1 cellular context compared by ENCODE assay signal in the genomic region with DNA sequence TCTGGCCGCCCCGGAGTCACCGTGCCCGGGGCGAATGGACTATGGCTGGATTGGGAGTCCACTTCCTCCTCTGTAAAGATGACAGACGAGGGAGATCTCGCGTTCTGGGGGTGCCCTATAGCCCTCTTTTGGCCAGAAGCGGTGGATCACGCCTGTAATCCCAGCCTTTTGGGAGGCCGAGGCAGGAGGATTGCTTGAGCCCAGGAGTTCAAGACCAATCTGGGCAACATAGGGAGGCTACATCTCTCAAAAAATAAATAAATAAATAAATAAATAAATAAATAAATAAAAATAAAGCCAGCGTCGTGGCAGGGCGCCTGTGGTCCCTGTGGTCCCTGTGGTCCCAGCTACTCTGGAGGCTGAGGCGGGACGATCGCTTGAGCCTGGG.
TF ChIP-seq lines count a peak whose summit lies in the region.

No MANE protein-coding gene starts in this region.

TF ChIP-seq in HEK293, 187 proteins besides CTCF, POLR2A, EP300 and RAD21 (continues in another document):
- peak; percentile 98 for TF ChIP-seq ZNF426 (tag by site-specific recombination; IDR thresholded peaks at IDR 0.05)
- TF ChIP-seq, protein P1, sequence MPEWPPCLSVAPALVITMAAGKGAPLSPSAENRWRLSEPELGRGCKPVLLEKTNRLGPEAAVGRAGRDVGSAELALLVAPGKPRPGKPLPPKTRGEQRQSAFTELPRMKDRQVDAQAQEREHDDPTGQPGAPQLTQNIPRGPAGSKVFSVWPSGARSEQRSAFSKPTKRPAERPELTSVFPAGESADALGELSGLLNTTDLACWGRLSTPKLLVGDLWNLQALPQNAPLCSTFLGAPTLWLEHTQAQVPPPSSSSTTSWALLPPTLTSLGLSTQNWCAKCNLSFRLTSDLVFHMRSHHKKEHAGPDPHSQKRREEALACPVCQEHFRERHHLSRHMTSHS (tag by site-specific recombination; IDR thresholded peaks at IDR 0.05) = 0 out of 2 replicates have a peak, but pooled peaks have one; percentile 23
- TF ChIP-seq ZNF23 (tag by site-specific recombination; IDR thresholded peaks at IDR 0.05; ENCODE audit: borderline replicate concordance) = 0 out of 2 replicates have a peak, but pooled peaks have one; percentile 33
- peak; percentile 24 for TF ChIP-seq ZNF629 (tag by site-specific recombination; IDR thresholded peaks at IDR 0.05)
- TF ChIP-seq KLF7 (tag by site-specific recombination; IDR thresholded peaks at IDR 0.05; ENCODE audit: borderline replicate concordance) = 0 out of 2 replicates have a peak, but pooled peaks have one; percentile 36
- TF ChIP-seq ZNF223 (tag by site-specific recombination; IDR thresholded peaks at IDR 0.05) = peak; percentile 66
- TF ChIP-seq ZSCAN23 (tag by site-specific recombination; IDR thresholded peaks at IDR 0.05) = 0 out of 2 replicates have a peak, but pooled peaks have one; percentile 33
- TF ChIP-seq, protein P2, sequence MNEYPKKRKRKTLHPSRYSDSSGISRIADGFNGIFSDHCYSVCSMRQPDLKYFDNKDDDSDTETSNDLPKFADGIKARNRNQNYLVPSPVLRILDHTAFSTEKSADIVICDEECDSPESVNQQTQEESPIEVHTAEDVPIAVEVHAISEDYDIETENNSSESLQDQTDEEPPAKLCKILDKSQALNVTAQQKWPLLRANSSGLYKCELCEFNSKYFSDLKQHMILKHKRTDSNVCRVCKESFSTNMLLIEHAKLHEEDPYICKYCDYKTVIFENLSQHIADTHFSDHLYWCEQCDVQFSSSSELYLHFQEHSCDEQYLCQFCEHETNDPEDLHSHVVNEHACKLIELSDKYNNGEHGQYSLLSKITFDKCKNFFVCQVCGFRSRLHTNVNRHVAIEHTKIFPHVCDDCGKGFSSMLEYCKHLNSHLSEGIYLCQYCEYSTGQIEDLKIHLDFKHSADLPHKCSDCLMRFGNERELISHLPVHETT (tag by site-specific recombination; IDR thresholded peaks at IDR 0.05) = peak; percentile 77
- TF ChIP-seq ZNF791 (tag by site-specific recombination; IDR thresholded peaks at IDR 0.05) = peak; percentile 82
- peak; percentile 77 for TF ChIP-seq ZNF121 (tag by site-specific recombination; IDR thresholded peaks at IDR 0.05)
- TF ChIP-seq ZNF404 (tag by site-specific recombination; IDR thresholded peaks at IDR 0.05) = peak; percentile 91; the same call in 1 of the 2 replicates
- peak; percentile 71; the same call in 1 of the 2 replicates for TF ChIP-seq ZNF19 (tag by site-specific recombination; IDR thresholded peaks at IDR 0.05; ENCODE audit: low read depth)
- peak; percentile 97 for TF ChIP-seq ZNF138 (tag by site-specific recombination; IDR thresholded peaks at IDR 0.05; ENCODE audit: borderline replicate concordance)
- TF ChIP-seq ZNF214 (tag by site-specific recombination; IDR thresholded peaks at IDR 0.05; ENCODE audit: borderline replicate concordance) = peak; percentile 32; the same call in 1 of the 2 replicates
- TF ChIP-seq ZNF610 (tag by site-specific recombination; IDR thresholded peaks at IDR 0.05; ENCODE audit: borderline replicate concordance) = 0 out of 2 replicates have a peak, but pooled peaks have one; percentile 33
- TF ChIP-seq ZNF501 (tag by site-specific recombination; IDR thresholded peaks at IDR 0.05) = peak; percentile 20
- TF ChIP-seq ZNF623 (tag by site-specific recombination; IDR thresholded peaks at IDR 0.05) = peak; percentile 89
- TF ChIP-seq GFI1B (tag by site-specific recombination; IDR thresholded peaks at IDR 0.05) = peak; percentile 52; the same call in 1 of the 2 replicates
- TF ChIP-seq ZFP37 (tag by site-specific recombination; IDR thresholded peaks at IDR 0.05) = peak; percentile 69
- TF ChIP-seq ZNF394 (tag by site-specific recombination; IDR thresholded peaks at IDR 0.05; ENCODE audit: borderline replicate concordance) = peak; percentile 98
- peak; percentile 77; the same call in 1 of the 2 replicates for TF ChIP-seq RBAK (tag by site-specific recombination; IDR thresholded peaks at IDR 0.05)
- TF ChIP-seq ZNF514 (tag by site-specific recombination; IDR thresholded peaks at IDR 0.05) = peak; percentile 84; the same call in 1 of the 2 replicates
- TF ChIP-seq MZF1 (tag by site-specific recombination; IDR thresholded peaks at IDR 0.05; ENCODE audit: borderline replicate concordance) = peak; percentile 56; the same call in 1 of the 2 replicates
- TF ChIP-seq MYNN (tag by site-specific recombination; IDR thresholded peaks at IDR 0.05; ENCODE audit: borderline replicate concordance) = peak; percentile 49; the same call in 1 of the 2 replicates
- peak; percentile 48; the same call in 1 of the 2 replicates for TF ChIP-seq ZFP3 (tag by site-specific recombination; IDR thresholded peaks at IDR 0.05; ENCODE audit: low read depth)
- peak; percentile 88; the same call in 1 of the 2 replicates for TF ChIP-seq ZNF292 (tag by site-specific recombination; IDR thresholded peaks at IDR 0.05; ENCODE audit: borderline replicate concordance, low read depth)
- 0 out of 2 replicates have a peak, but pooled peaks have one; percentile 72 for TF ChIP-seq ZNF530 (tag by site-specific recombination; IDR thresholded peaks at IDR 0.05; ENCODE audit: low read depth)
- TF ChIP-seq, protein P3, sequence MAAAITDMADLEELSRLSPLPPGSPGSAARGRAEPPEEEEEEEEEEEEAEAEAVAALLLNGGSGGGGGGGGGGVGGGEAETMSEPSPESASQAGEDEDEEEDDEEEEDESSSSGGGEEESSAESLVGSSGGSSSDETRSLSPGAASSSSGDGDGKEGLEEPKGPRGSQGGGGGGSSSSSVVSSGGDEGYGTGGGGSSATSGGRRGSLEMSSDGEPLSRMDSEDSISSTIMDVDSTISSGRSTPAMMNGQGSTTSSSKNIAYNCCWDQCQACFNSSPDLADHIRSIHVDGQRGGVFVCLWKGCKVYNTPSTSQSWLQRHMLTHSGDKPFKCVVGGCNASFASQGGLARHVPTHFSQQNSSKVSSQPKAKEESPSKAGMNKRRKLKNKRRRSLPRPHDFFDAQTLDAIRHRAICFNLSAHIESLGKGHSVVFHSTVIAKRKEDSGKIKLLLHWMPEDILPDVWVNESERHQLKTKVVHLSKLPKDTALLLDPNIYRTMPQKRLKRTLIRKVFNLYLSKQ (tag by site-specific recombination; IDR thresholded peaks at IDR 0.05; ENCODE audit: borderline replicate concordance) = peak; percentile 89; the same call in 1 of the 2 replicates
- peak; percentile 95 for TF ChIP-seq ZNF555 (tag by site-specific recombination; conservative IDR thresholded peaks at IDR 0.05)
- peak; percentile 94 for TF ChIP-seq ZBTB1 (tag by site-specific recombination; IDR thresholded peaks at IDR 0.05)
- TF ChIP-seq ZNF529 (tag by site-specific recombination; IDR thresholded peaks at IDR 0.05; ENCODE audit: insufficient replicate concordance) = peak; percentile 77
- TF ChIP-seq ZNF302 (tag by site-specific recombination; IDR thresholded peaks at IDR 0.05; ENCODE audit: low read depth) = 0 out of 2 replicates have a peak, but pooled peaks have one; percentile 53
- TF ChIP-seq, protein P4, sequence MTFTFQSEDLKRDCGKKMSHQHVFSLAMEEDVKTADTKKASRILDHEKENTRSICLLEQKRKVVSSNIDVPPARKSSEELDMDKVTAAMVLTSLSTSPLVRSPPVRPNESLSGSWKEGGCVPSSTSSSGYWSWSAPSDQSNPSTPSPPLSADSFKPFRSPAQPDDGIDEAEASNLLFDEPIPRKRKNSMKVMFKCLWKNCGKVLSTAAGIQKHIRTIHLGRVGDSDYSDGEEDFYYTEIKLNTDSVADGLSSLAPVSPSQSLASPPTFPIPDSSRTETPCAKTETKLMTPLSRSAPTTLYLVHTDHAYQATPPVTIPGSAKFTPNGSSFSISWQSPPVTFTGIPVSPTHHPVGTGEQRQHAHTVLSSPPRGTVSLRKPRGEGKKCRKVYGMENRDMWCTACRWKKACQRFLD (tag by site-specific recombination; IDR thresholded peaks at IDR 0.05) = peak; percentile 88
- TF ChIP-seq, protein P5, sequence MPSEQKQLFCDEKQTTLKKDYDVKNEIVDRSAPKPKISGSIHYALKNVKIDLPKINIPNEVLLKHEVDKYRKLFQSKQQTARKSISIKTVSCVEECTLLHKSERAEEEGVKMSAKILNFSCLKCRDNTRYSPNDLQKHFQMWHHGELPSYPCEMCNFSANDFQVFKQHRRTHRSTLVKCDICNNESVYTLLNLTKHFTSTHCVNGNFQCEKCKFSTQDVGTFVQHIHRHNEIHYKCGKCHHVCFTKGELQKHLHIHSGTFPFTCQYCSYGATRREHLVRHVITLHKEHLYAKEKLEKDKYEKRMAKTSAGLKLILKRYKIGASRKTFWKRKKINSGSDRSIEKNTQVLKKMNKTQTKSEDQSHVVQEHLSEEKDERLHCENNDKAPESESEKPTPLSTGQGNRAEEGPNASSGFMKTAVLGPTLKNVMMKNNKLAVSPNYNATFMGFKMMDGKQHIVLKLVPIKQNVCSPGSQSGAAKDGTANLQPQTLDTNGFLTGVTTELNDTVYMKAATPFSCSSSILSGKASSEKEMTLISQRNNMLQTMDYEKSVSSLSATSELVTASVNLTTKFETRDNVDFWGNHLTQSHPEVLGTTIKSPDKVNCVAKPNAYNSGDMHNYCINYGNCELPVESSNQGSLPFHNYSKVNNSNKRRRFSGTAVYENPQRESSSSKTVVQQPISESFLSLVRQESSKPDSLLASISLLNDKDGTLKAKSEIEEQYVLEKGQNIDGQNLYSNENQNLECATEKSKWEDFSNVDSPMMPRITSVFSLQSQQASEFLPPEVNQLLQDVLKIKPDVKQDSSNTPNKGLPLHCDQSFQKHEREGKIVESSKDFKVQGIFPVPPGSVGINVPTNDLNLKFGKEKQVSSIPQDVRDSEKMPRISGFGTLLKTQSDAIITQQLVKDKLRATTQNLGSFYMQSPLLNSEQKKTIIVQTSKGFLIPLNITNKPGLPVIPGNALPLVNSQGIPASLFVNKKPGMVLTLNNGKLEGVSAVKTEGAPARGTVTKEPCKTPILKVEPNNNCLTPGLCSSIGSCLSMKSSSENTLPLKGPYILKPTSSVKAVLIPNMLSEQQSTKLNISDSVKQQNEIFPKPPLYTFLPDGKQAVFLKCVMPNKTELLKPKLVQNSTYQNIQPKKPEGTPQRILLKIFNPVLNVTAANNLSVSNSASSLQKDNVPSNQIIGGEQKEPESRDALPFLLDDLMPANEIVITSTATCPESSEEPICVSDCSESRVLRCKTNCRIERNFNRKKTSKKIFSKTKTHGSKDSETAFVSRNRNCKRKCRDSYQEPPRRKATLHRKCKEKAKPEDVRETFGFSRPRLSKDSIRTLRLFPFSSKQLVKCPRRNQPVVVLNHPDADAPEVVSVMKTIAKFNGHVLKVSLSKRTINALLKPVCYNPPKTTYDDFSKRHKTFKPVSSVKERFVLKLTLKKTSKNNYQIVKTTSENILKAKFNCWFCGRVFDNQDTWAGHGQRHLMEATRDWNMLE (tag by site-specific recombination; conservative IDR thresholded peaks at IDR 0.05; ENCODE audit: low read depth) = peak; percentile 97
- peak; percentile 68 for TF ChIP-seq ZNF654 (tag by site-specific recombination; IDR thresholded peaks at IDR 0.05; ENCODE audit: low read depth)
- peak; percentile 77 for TF ChIP-seq ZBTB21 (tag by site-specific recombination; IDR thresholded peaks at IDR 0.05)
- TF ChIP-seq ZNF140 (tag by site-specific recombination; IDR thresholded peaks at IDR 0.05) = peak; percentile 95
- peak; percentile 76; the same call in 1 of the 2 replicates for TF ChIP-seq GLI2 (tag by site-specific recombination; IDR thresholded peaks at IDR 0.05; ENCODE audit: borderline replicate concordance, low read depth)
- peak; percentile 95 for TF ChIP-seq ZNF664 (tag by site-specific recombination; IDR thresholded peaks at IDR 0.05)
- TF ChIP-seq, protein P6, sequence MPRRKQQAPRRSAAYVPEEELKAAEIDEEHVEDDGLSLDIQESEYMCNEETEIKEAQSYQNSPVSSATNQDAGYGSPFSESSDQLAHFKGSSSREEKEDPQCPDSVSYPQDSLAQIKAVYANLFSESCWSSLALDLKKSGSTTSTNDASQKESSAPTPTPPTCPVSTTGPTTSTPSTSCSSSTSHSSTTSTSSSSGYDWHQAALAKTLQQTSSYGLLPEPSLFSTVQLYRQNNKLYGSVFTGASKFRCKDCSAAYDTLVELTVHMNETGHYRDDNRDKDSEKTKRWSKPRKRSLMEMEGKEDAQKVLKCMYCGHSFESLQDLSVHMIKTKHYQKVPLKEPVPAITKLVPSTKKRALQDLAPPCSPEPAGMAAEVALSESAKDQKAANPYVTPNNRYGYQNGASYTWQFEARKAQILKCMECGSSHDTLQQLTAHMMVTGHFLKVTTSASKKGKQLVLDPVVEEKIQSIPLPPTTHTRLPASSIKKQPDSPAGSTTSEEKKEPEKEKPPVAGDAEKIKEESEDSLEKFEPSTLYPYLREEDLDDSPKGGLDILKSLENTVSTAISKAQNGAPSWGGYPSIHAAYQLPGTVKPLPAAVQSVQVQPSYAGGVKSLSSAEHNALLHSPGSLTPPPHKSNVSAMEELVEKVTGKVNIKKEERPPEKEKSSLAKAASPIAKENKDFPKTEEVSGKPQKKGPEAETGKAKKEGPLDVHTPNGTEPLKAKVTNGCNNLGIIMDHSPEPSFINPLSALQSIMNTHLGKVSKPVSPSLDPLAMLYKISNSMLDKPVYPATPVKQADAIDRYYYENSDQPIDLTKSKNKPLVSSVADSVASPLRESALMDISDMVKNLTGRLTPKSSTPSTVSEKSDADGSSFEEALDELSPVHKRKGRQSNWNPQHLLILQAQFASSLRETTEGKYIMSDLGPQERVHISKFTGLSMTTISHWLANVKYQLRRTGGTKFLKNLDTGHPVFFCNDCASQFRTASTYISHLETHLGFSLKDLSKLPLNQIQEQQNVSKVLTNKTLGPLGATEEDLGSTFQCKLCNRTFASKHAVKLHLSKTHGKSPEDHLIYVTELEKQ (tag by site-specific recombination; IDR thresholded peaks at IDR 0.05; ENCODE audit: borderline replicate concordance) = peak; percentile 66; the same call in 1 of the 2 replicates
- peak; percentile 27; the same call in 1 of the 2 replicates for TF ChIP-seq ZNF221 (tag by site-specific recombination; IDR thresholded peaks at IDR 0.05; ENCODE audit: borderline replicate concordance)
- peak; percentile 56 for TF ChIP-seq ZXDB (tag by site-specific recombination; IDR thresholded peaks at IDR 0.05)
- TF ChIP-seq ZNF354C (tag by site-specific recombination; IDR thresholded peaks at IDR 0.05; ENCODE audit: borderline replicate concordance, low read depth) = peak; percentile 79; the same call in 1 of the 2 replicates
- TF ChIP-seq, protein P7, sequence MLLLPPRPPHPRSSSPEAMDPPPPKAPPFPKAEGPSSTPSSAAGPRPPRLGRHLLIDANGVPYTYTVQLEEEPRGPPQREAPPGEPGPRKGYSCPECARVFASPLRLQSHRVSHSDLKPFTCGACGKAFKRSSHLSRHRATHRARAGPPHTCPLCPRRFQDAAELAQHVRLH (tag by site-specific recombination; IDR thresholded peaks at IDR 0.05) = 0 out of 2 replicates have a peak, but pooled peaks have one; percentile 58
- TF ChIP-seq ZNF510 (tag by site-specific recombination; IDR thresholded peaks at IDR 0.05; ENCODE audit: insufficient replicate concordance) = peak; percentile 95
- peak; percentile 77; the same call in 1 of the 2 replicates for TF ChIP-seq OVOL3 (tag by site-specific recombination; IDR thresholded peaks at IDR 0.05)
